ENCODE assay signal across 9 cellular contexts in genomic region chr6:37173573-37174195, GRCh38. TPM values are rescaled to one million over a fixed set of nuclear protein-coding genes. Genes with fewer than 3 reads are reported as not detected.
DNase-seq lines count a peak whose midpoint lies in the region; ATAC-seq and TF ChIP-seq lines count a peak whose summit lies in the region.
"Had no signal": no experiment of that assay in that cellular context is flagged by ENCODE, and none has a peak within 500 bp of the region (broad histone marks: within the 10 kb centered on the region; RNA-seq: fewer than 3 reads in every experiment).

No MANE protein-coding gene starts in this region.

- peak; percentile 13 for DNase-seq in BE2C
- peak in 3 of 5 experiments; percentile 38 to 43 (median 38) for DNase-seq in T-helper 2 cell
- DNase-seq in activated naive CD8-positive, alpha-beta T cell treated with anti-CD3 and anti-CD28 coated beads, Interleukin-2, amount 50 U/mL, for 24 hours, result peak; percentile 49
- DNase-seq in osteoblast (ENCODE audit: insufficient read length, low spot score, missing footprints), result peak; percentile 63
- no peak for DNase-seq in progenitor cell of endocrine pancreas (ENCODE audit: low spot score, unreplicated experiment)
- no peak for DNase-seq in NCI-H2227 treated with DMSO at 0.1 percent for 48 hours (lab: John Stamatoyannopoulos, UW)
- no peak for DNase-seq in chondrocyte (ENCODE audit: low spot score)
- DNase-seq: IMR-90 had no signal

- peak overlapping the region; percentile 93 for H3K4me3 Mint-ChIP-seq in activated naive CD8-positive, alpha-beta T cell treated with anti-CD3 and anti-CD28 coated beads, Interleukin-2, amount 50 U/mL, for 24 hours
- H3K4me3 Mint-ChIP-seq in progenitor cell of endocrine pancreas (ENCODE audit: low read depth) (no peak overlapping the region), chondrocyte (ENCODE audit: unreplicated experiment) (no peak overlapping the region)

- H4K20me1 ChIP-seq in osteoblast (ENCODE audit: insufficient read depth, low read length), result peaks cover 21% of the 10 kb centered on the region

- peaks cover 22% of the 10 kb centered on the region for H3K79me2 ChIP-seq in osteoblast (ENCODE audit: insufficient read depth, low read length)

- H3K9me3 ChIP-seq in BE2C, result no peaks in the 10 kb centered on the region
- H3K9me3 ChIP-seq in osteoblast (ENCODE audit: low read depth, low read length), result no peaks in the 10 kb centered on the region

- no peaks in the 10 kb centered on the region for H3K27me3 Mint-ChIP-seq in activated naive CD8-positive, alpha-beta T cell treated with anti-CD3 and anti-CD28 coated beads, Interleukin-2, amount 50 U/mL, for 24 hours
- H3K27me3 Mint-ChIP-seq in progenitor cell of endocrine pancreas, result peaks cover under 1% of the 10 kb centered on the region
- H3K27me3 Mint-ChIP-seq in chondrocyte (ENCODE audit: low read depth), result no peaks in the 10 kb centered on the region

- peak overlapping the region; percentile 94 for H3K27ac Mint-ChIP-seq in activated naive CD8-positive, alpha-beta T cell treated with anti-CD3 and anti-CD28 coated beads, Interleukin-2, amount 50 U/mL, for 24 hours
- H3K27ac Mint-ChIP-seq in progenitor cell of endocrine pancreas (no peak overlapping the region), chondrocyte (ENCODE audit: unreplicated experiment) (no peak overlapping the region)

- peak; percentile 47 for ATAC-seq in activated naive CD8-positive, alpha-beta T cell treated with anti-CD3 and anti-CD28 coated beads, Interleukin-2, amount 50 U/mL, for 24 hours
- ATAC-seq in GM19452 (IDR thresholded peaks at IDR 0.05; ENCODE audit: unreplicated experiment), result no peak

- H3K36me3 ChIP-seq in BE2C (peaks cover 16% of the 10 kb centered on the region), osteoblast (ENCODE audit: insufficient read depth, low read length) (peaks cover 36% of the 10 kb centered on the region)

- no peak overlapping the region for H3K4me2 ChIP-seq in osteoblast (ENCODE audit: insufficient read depth, low read length)

- H3K27me3 ChIP-seq in BE2C (no peaks in the 10 kb centered on the region), osteoblast (ENCODE audit: insufficient read depth, low read length) (no peaks in the 10 kb centered on the region)

- H2AFZ ChIP-seq in osteoblast (ENCODE audit: low read length), result no peak overlapping the region

- no peak overlapping the region for H3K27ac ChIP-seq in osteoblast (ENCODE audit: low read depth, low read length)

- H3K4me1 ChIP-seq in BE2C (no peaks in the 10 kb centered on the region; the same call in 1 of the 2 replicates), osteoblast (ENCODE audit: insufficient read depth, low read length) (peaks cover 18% of the 10 kb centered on the region)

- H3K4me3 ChIP-seq in BE2C (ENCODE audit: low read depth, low read length), result no peak overlapping the region
- H3K4me3 ChIP-seq in osteoblast (ENCODE audit: insufficient read depth, low read length), result no peak overlapping the region

- peaks cover 73% of the 10 kb centered on the region for H3K4me1 Mint-ChIP-seq in activated naive CD8-positive, alpha-beta T cell treated with anti-CD3 and anti-CD28 coated beads, Interleukin-2, amount 50 U/mL, for 24 hours
- H3K4me1 Mint-ChIP-seq in progenitor cell of endocrine pancreas (ENCODE audit: low read depth) (peaks cover 21% of the 10 kb centered on the region), chondrocyte (ENCODE audit: low read depth) (peaks cover 35% of the 10 kb centered on the region)

- peaks cover 56% of the 10 kb centered on the region for H3K36me3 Mint-ChIP-seq in activated naive CD8-positive, alpha-beta T cell treated with anti-CD3 and anti-CD28 coated beads, Interleukin-2, amount 50 U/mL, for 24 hours (ENCODE audit: low read depth)
- peaks cover 14% of the 10 kb centered on the region for H3K36me3 Mint-ChIP-seq in progenitor cell of endocrine pancreas (ENCODE audit: insufficient read depth)
- peaks cover 20% of the 10 kb centered on the region for H3K36me3 Mint-ChIP-seq in chondrocyte (ENCODE audit: low read depth)

- TF ChIP-seq CTCF in BE2C (IDR thresholded peaks at IDR 0.05; ENCODE audit: low read depth, low read length) (no peak), osteoblast (IDR thresholded peaks at IDR 0.05; ENCODE audit: extremely low read depth, low read depth, low read length) (no peak), progenitor cell of endocrine pancreas (IDR thresholded peaks at IDR 0.05; ENCODE audit: unreplicated experiment) (no peak), chondrocyte (IDR thresholded peaks at IDR 0.05) (no peak)

- no peaks in the 10 kb centered on the region for H3K9me3 Mint-ChIP-seq in activated naive CD8-positive, alpha-beta T cell treated with anti-CD3 and anti-CD28 coated beads, Interleukin-2, amount 50 U/mL, for 24 hours
- H3K9me3 Mint-ChIP-seq in progenitor cell of endocrine pancreas (ENCODE audit: low read depth) (no peaks in the 10 kb centered on the region), chondrocyte (ENCODE audit: low read depth) (no peaks in the 10 kb centered on the region)

RNA-seq across cellular contexts. Expression of gene PIM1, which starts 3.7 kb away (rescaled TPM):
- 64.9 TPM for polyA plus RNA-seq in BE2C (2012; ENCODE audit: insufficient read depth, insufficient read length, low read depth)
- total RNA-seq in osteoblast, result 14.8 and 16.2 TPM in 2 replicates
- 19.5 and 19.7 TPM in 2 replicates for total RNA-seq in progenitor cell of endocrine pancreas
- total RNA-seq in chondrocyte, result 11.3 to 15.1 TPM (median 13.0 TPM) in 3 replicates

Comparison
In these comparisons a context has a peak if more than half of its experiments do, and no peak if none do; other contexts are left out.
1. DNase-seq: peak in BE2C (single experiment), T-helper 2 cell (3 of 5), activated naive CD8-positive, alpha-beta T cell treated with anti-CD3 and anti-CD28 coated beads, Interleukin-2, amount 50 U/mL, for 24 hours (single experiment) and osteoblast (single experiment); none in progenitor cell of endocrine pancreas (single experiment), NCI-H2227 treated with DMSO at 0.1 percent for 48 hours (single experiment) and chondrocyte (single experiment).